In the genomic region with DNA sequence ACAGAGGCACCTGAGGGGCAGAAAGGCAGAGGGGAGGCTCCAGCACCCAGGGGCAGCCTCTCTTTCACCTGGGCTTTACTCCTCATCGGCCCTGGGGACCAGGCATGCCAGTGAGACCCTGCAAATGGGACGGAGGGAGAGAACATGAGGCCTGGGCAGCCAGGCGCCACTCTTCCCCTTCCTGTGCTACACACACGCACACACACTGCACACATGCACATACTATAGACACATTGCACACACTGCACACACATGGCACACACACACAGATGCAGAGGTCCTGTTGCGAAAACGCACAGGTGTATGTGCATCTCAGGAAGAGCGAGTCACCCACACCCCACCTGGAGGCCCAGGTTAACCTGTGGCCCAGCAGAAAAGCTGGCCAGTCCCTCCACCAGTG, we compare ENCODE assay signal across 24 cellular contexts. TPM values are rescaled to one million over a fixed set of nuclear protein-coding genes. Genes with fewer than 3 reads are reported as not detected.
"Had no signal": no experiment of that assay in that cellular context is flagged by ENCODE, and none has a peak within 500 bp of the region (broad histone marks: within the 10 kb centered on the region; RNA-seq: fewer than 3 reads in every experiment).

No MANE protein-coding gene starts in this region.

- H3K27ac Mint-ChIP-seq: IgD-negative memory B cell had no signal

- H3K4me3 ChIP-seq: K562, SJSA1, SK-N-MC had no signal

- H3K9me3 ChIP-seq: SJSA1 had no signal

- H3K4me1 ChIP-seq: SJSA1 had no signal

- H3K27ac ChIP-seq: KMS-11, SJSA1, SK-N-MC had no signal

- H3K4me3 Mint-ChIP-seq: IgD-negative memory B cell had no signal

- H3K9ac ChIP-seq: KMS-11 had no signal

- ATAC-seq: K562 had no signal

- DNase-seq: Kasumi-1, MM.1S, NCI-H1092 treated with DMSO at 0.1 percent for 48 hours, NCI-H1436, NCI-H187, NCI-H2029, NCI-H2081 treated with DMSO at 0.1 percent for 48 hours, NCI-H2171, NCI-H226, NCI-H446, NCI-H510A, NCI-H524 treated with DMSO at 0.1 percent for 48 hours, NCI-H69, NCI-H774, Right ventricle myocardium superior, RPMI8226, SIG-M5 had no signal

- H3K36me3 ChIP-seq: SJSA1 had no signal

- H3K36me3 Mint-ChIP-seq: IgD-negative memory B cell had no signal

- H3K4me2 ChIP-seq: KMS-11 had no signal

RNA-seq across cellular contexts. Expression of a gene that starts 3.4 kb away (rescaled TPM):
- total RNA-seq: HT1080, M059J, Right ventricle myocardium superior had no signal
- polyA plus RNA-seq: IgD-negative memory B cell had no signal
